Comparison of ENCODE assay signal across 14 cellular contexts in genomic region chr17:74598346-74599022, GRCh38. TPM values are rescaled to one million over a fixed set of nuclear protein-coding genes. Genes with fewer than 3 reads are reported as not detected.
DNase-seq lines count a peak whose midpoint lies in the region; ATAC-seq and TF ChIP-seq lines count a peak whose summit lies in the region.
"Had no signal": no experiment of that assay in that cellular context is flagged by ENCODE, and none has a peak within 500 bp of the region (broad histone marks: within the 10 kb centered on the region; RNA-seq: fewer than 3 reads in every experiment).

No MANE protein-coding gene starts in this region.

- H3K4me3 ChIP-seq in GM23338 (no peak overlapping the region), neutrophil (ENCODE audit: low read depth in 1 of 2, low read length in 1 of 2) (peak overlapping the region in 1 of 2 experiments; percentile 31)
- H3K4me3 ChIP-seq: K562 had no signal

- H3K4me1 Mint-ChIP-seq in GM23338 (peaks cover 5% of the 10 kb centered on the region; the same call in 2 of the 3 replicates), T-cell (peaks cover 18 to 34% (median 28%) of the 10 kb centered on the region in 3 donors)
- H3K4me1 Mint-ChIP-seq in activated CD4-positive, alpha-beta memory T cell treated with anti-CD3 and anti-CD28 coated beads, Interleukin-2, amount 10 ng/mL, durations not matched to agents 7 days and 5 days: peaks cover 17% of the 10 kb centered on the region

- H3K79me2 ChIP-seq in GM23338 (replicated peaks; ENCODE audit: insufficient read depth): no peaks in the 10 kb centered on the region

- no peak overlapping the region for H3K27ac Mint-ChIP-seq in GM23338
- no peak overlapping the region for H3K27ac Mint-ChIP-seq in T-cell
- no peak overlapping the region for H3K27ac Mint-ChIP-seq in activated CD4-positive, alpha-beta memory T cell treated with anti-CD3 and anti-CD28 coated beads, Interleukin-2, amount 10 ng/mL, durations not matched to agents 7 days and 5 days

- no peak overlapping the region for H3K4me3 Mint-ChIP-seq in GM23338
- peak overlapping the region in 1 of 3 donors; percentile 58 for H3K4me3 Mint-ChIP-seq in T-cell
- no peak overlapping the region for H3K4me3 Mint-ChIP-seq in activated CD4-positive, alpha-beta memory T cell treated with anti-CD3 and anti-CD28 coated beads, Interleukin-2, amount 10 ng/mL, durations not matched to agents 7 days and 5 days

- no peak overlapping the region; the same call in 1 of the 2 replicates for H2AFZ ChIP-seq in GM23338

- no peaks in the 10 kb centered on the region for H3K36me3 Mint-ChIP-seq in GM23338 (ENCODE audit: low read depth)
- no peaks in the 10 kb centered on the region for H3K36me3 Mint-ChIP-seq in T-cell
- no peaks in the 10 kb centered on the region for H3K36me3 Mint-ChIP-seq in activated CD4-positive, alpha-beta memory T cell treated with anti-CD3 and anti-CD28 coated beads, Interleukin-2, amount 10 ng/mL, durations not matched to agents 7 days and 5 days (ENCODE audit: low read depth)

- ATAC-seq in GM23338: peak; percentile 25; the same call in 2 of the 3 replicates
- peak; percentile 46 to 58 (median 52) for ATAC-seq in T-cell (replicated peaks in 1 of 4)
- ATAC-seq: K562 had no signal

- CTCF ChIA-PET in T-cell (lab: Charles Lee): no interaction called here
- CTCF ChIA-PET in activated CD4-positive, alpha-beta memory T cell treated with anti-CD3 and anti-CD28 coated beads, Interleukin-2, amount 10 ng/mL, durations not matched to agents 7 days and 5 days (lab: Charles Lee): no interaction called here

- peak; percentile 3 for DNase-seq in NCI-H748 (lab: John Stamatoyannopoulos, UW; ENCODE audit: unreplicated experiment)
- no peak for DNase-seq in NCI-H748 treated with DMSO at 0.1 percent for 48 hours (lab: John Stamatoyannopoulos, UW)
- no peak for DNase-seq in GM23338 (ENCODE audit: low spot score)
- no peak for DNase-seq in T-cell
- DNase-seq in glomerular visceral epithelial cell (ENCODE audit: extremely low spot score): no peak
- no peak for DNase-seq in activated CD4-positive, alpha-beta memory T cell treated with anti-CD3 and anti-CD28 coated beads, Interleukin-2, amount 10 ng/mL, durations not matched to agents 7 days and 5 days
- no peak for DNase-seq in stimulated activated CD4-positive, alpha-beta T cell treated with anti-CD3 and anti-CD28 coated beads, Interleukin-1b, Interleukin-23, amount 100 ng/mL, for 48 hours
- DNase-seq: 8988T, GF-D8 had no signal

- H3K27me3 Mint-ChIP-seq in GM23338 (ENCODE audit: insufficient read depth, low read depth, poor library complexity) (peaks cover 11% of the 10 kb centered on the region), T-cell (peaks cover 12 to 51% of the 10 kb centered on the region in 2 donors)
- peaks cover 45% of the 10 kb centered on the region for H3K27me3 Mint-ChIP-seq in activated CD4-positive, alpha-beta memory T cell treated with anti-CD3 and anti-CD28 coated beads, Interleukin-2, amount 10 ng/mL, durations not matched to agents 7 days and 5 days

- no peaks in the 10 kb centered on the region for H4K20me1 ChIP-seq in GM23338 (replicated peaks; ENCODE audit: insufficient read depth)

- H3K4me2 ChIP-seq in GM23338: no peak overlapping the region

- POLR2A ChIA-PET in T-cell (lab: Charles Lee): no interaction called here
- POLR2A ChIA-PET in activated CD4-positive, alpha-beta memory T cell treated with anti-CD3 and anti-CD28 coated beads, Interleukin-2, amount 10 ng/mL, durations not matched to agents 7 days and 5 days (lab: Charles Lee): no interaction called here

- H3F3A ChIP-seq in GM23338 (replicated peaks; ENCODE audit: low read depth): no peaks in the 10 kb centered on the region

- no peak overlapping the region for H3K27ac ChIP-seq in GM23338 (ENCODE audit: low read depth)
- H3K27ac ChIP-seq in neutrophil: peak overlapping the region; percentile 87

- H3K36me3 ChIP-seq in GM23338 (ENCODE audit: insufficient read depth): no peaks in the 10 kb centered on the region
- no peaks in the 10 kb centered on the region for H3K36me3 ChIP-seq in neutrophil

- H3K4me1 ChIP-seq in GM23338 (ENCODE audit: insufficient read depth): no peaks in the 10 kb centered on the region
- peaks cover 21 to 27% of the 10 kb centered on the region in 2 experiments for H3K4me1 ChIP-seq in neutrophil (ENCODE audit: control insufficient read depth in 1 of 2, insufficient read depth in 1 of 2, low read depth in 1 of 2, low read length in 1 of 2)

- H3K27me3 ChIP-seq in GM23338 (ENCODE audit: insufficient read depth): no peaks in the 10 kb centered on the region
- H3K27me3 ChIP-seq in neutrophil: peaks cover 59% of the 10 kb centered on the region

- no peaks in the 10 kb centered on the region for H3K9me2 ChIP-seq in GM23338 (ENCODE audit: insufficient read depth)

- H3K9me3 Mint-ChIP-seq in GM23338 (no peaks in the 10 kb centered on the region), T-cell (no peaks in the 10 kb centered on the region)
- no peaks in the 10 kb centered on the region for H3K9me3 Mint-ChIP-seq in activated CD4-positive, alpha-beta memory T cell treated with anti-CD3 and anti-CD28 coated beads, Interleukin-2, amount 10 ng/mL, durations not matched to agents 7 days and 5 days

- no peaks in the 10 kb centered on the region for H3K9me3 ChIP-seq in neutrophil

- no peak for TF ChIP-seq CTCF in GM23338 (conservative IDR thresholded peaks at IDR 0.05; ENCODE audit: low read depth in 2 of 2)
- TF ChIP-seq CTCF in neutrophil (IDR thresholded peaks at IDR 0.05): no peak

RNA-seq across cellular contexts. Expression of gene CD300LD, which starts 6.4 kb away (rescaled TPM):
- total RNA-seq in GM23338 (2014; rRNA removed; shearing (Covaris generic)): not detected in 2 replicates
- not detected in 2 replicates for polyA plus RNA-seq in GM23338 (2016; fragmentation: Nextera tagmentation; extraction: Ambion mirVana)
- total RNA-seq in T-cell: under 1 TPM in 1 of 5 donors, not detected in 4; 0.47 TPM
- total RNA-seq in activated CD4-positive, alpha-beta memory T cell treated with anti-CD3 and anti-CD28 coated beads, Interleukin-2, amount 10 ng/mL, durations not matched to agents 7 days and 5 days: not detected
- total RNA-seq: H1, K562, M059J, OCI-LY7 had no signal
- polyA plus RNA-seq: H1, K562 had no signal

RNA-seq across cellular contexts. Expression of gene CD300E, which starts 25.1 kb away (rescaled TPM):
- not detected in 2 replicates for total RNA-seq in GM23338 (2014; rRNA removed; shearing (Covaris generic))
- polyA plus RNA-seq in GM23338 (2016; fragmentation: Nextera tagmentation; extraction: Ambion mirVana): not detected in 2 replicates
- total RNA-seq in T-cell: under 1 TPM in 1 of 5 donors, not detected in 4; 0.38 TPM
- total RNA-seq in activated CD4-positive, alpha-beta memory T cell treated with anti-CD3 and anti-CD28 coated beads, Interleukin-2, amount 10 ng/mL, durations not matched to agents 7 days and 5 days: not detected
- total RNA-seq: H1, K562, M059J, OCI-LY7 had no signal
- polyA plus RNA-seq: H1, K562 had no signal

RNA-seq across cellular contexts. Expression of gene CD300H, which starts 31.2 kb away (rescaled TPM):
- not detected in 2 replicates for total RNA-seq in GM23338 (2014; rRNA removed; shearing (Covaris generic))
- not detected in 2 replicates for polyA plus RNA-seq in GM23338 (2016; fragmentation: Nextera tagmentation; extraction: Ambion mirVana)
- not detected for total RNA-seq in T-cell
- total RNA-seq in activated CD4-positive, alpha-beta memory T cell treated with anti-CD3 and anti-CD28 coated beads, Interleukin-2, amount 10 ng/mL, durations not matched to agents 7 days and 5 days: not detected
- total RNA-seq: H1, K562, M059J, OCI-LY7 had no signal
- polyA plus RNA-seq: H1, K562 had no signal

RNA-seq across cellular contexts. Expression of gene CD300C, which starts 52.6 kb away (rescaled TPM):
- not detected in 2 replicates for total RNA-seq in GM23338 (2014; rRNA removed; shearing (Covaris generic))
- polyA plus RNA-seq in GM23338 (2016; fragmentation: Nextera tagmentation; extraction: Ambion mirVana): not detected in 2 replicates
- total RNA-seq in T-cell: under 1 TPM in 1 of 5 donors, not detected in 4; 0.18 TPM
- 1 to 10 TPM; 3.9 to 4.1 TPM for total RNA-seq in activated CD4-positive, alpha-beta memory T cell treated with anti-CD3 and anti-CD28 coated beads, Interleukin-2, amount 10 ng/mL, durations not matched to agents 7 days and 5 days
- total RNA-seq: H1, K562, OCI-LY7 had no signal
- polyA plus RNA-seq: H1 had no signal
